2 cellular contexts compared by ENCODE assay signal in the genomic region with DNA sequence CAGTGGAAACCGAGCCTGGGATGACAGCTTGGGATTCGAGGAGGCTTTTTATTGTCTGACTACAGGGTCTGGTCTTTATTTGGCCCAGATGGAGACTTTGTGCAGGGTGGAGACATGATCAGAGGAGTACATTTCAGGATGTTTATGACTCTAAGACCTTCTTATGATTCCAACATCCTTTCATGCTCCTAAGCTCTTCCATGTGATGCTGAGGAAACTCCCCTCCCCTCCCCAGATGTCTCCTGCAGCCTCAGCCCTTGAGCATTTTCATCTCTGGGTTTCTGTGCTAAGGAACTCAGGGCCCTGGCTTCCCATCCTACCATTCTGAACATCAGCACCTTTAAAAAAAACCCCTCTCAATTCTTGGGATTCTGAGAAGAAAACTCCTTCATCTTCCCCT.
TF ChIP-seq lines count a peak whose summit lies in the region.

No MANE protein-coding gene starts in this region.

TF ChIP-seq in IMR-90, 13 proteins besides CTCF, POLR2A, EP300 and RAD21:
- TF ChIP-seq MAZ (IDR thresholded peaks at IDR 0.05; ENCODE audit: borderline replicate concordance, low read depth, low read length), result no peak
- no peak for TF ChIP-seq SMC3 (IDR thresholded peaks at IDR 0.05; ENCODE audit: low read depth, low read length)
- no peak for TF ChIP-seq RCOR1 (IDR thresholded peaks at IDR 0.05; ENCODE audit: insufficient replicate concordance, low read length)
- no peak for TF ChIP-seq CHD1 (IDR thresholded peaks at IDR 0.05; ENCODE audit: low read depth, low read length)
- no peak for TF ChIP-seq NFE2L2 (IDR thresholded peaks at IDR 0.05; ENCODE audit: low read depth, low read length)

TF ChIP-seq in H1, 55 proteins besides CTCF, POLR2A, EP300 and RAD21:
- TF ChIP-seq POLR2AphosphoS5 (IDR thresholded peaks at IDR 0.05; ENCODE audit: low read depth, low read length), result no peak
- TF ChIP-seq HDAC2 (IDR thresholded peaks at IDR 0.05; ENCODE audit: borderline replicate concordance in 1 of 2, low read depth in 2 of 2, low read length in 2 of 2), result no peak
- TF ChIP-seq USF2 (IDR thresholded peaks at IDR 0.05; ENCODE audit: low read length), result no peak
- TF ChIP-seq RNF2 (IDR thresholded peaks at IDR 0.05; ENCODE audit: borderline replicate concordance, low read depth, low read length, missing control alignments, poor library complexity, severe bottlenecking), result no peak
- no peak for TF ChIP-seq RFX5 (IDR thresholded peaks at IDR 0.05; ENCODE audit: borderline replicate concordance, low read depth, low read length)
- TF ChIP-seq, protein P1, sequence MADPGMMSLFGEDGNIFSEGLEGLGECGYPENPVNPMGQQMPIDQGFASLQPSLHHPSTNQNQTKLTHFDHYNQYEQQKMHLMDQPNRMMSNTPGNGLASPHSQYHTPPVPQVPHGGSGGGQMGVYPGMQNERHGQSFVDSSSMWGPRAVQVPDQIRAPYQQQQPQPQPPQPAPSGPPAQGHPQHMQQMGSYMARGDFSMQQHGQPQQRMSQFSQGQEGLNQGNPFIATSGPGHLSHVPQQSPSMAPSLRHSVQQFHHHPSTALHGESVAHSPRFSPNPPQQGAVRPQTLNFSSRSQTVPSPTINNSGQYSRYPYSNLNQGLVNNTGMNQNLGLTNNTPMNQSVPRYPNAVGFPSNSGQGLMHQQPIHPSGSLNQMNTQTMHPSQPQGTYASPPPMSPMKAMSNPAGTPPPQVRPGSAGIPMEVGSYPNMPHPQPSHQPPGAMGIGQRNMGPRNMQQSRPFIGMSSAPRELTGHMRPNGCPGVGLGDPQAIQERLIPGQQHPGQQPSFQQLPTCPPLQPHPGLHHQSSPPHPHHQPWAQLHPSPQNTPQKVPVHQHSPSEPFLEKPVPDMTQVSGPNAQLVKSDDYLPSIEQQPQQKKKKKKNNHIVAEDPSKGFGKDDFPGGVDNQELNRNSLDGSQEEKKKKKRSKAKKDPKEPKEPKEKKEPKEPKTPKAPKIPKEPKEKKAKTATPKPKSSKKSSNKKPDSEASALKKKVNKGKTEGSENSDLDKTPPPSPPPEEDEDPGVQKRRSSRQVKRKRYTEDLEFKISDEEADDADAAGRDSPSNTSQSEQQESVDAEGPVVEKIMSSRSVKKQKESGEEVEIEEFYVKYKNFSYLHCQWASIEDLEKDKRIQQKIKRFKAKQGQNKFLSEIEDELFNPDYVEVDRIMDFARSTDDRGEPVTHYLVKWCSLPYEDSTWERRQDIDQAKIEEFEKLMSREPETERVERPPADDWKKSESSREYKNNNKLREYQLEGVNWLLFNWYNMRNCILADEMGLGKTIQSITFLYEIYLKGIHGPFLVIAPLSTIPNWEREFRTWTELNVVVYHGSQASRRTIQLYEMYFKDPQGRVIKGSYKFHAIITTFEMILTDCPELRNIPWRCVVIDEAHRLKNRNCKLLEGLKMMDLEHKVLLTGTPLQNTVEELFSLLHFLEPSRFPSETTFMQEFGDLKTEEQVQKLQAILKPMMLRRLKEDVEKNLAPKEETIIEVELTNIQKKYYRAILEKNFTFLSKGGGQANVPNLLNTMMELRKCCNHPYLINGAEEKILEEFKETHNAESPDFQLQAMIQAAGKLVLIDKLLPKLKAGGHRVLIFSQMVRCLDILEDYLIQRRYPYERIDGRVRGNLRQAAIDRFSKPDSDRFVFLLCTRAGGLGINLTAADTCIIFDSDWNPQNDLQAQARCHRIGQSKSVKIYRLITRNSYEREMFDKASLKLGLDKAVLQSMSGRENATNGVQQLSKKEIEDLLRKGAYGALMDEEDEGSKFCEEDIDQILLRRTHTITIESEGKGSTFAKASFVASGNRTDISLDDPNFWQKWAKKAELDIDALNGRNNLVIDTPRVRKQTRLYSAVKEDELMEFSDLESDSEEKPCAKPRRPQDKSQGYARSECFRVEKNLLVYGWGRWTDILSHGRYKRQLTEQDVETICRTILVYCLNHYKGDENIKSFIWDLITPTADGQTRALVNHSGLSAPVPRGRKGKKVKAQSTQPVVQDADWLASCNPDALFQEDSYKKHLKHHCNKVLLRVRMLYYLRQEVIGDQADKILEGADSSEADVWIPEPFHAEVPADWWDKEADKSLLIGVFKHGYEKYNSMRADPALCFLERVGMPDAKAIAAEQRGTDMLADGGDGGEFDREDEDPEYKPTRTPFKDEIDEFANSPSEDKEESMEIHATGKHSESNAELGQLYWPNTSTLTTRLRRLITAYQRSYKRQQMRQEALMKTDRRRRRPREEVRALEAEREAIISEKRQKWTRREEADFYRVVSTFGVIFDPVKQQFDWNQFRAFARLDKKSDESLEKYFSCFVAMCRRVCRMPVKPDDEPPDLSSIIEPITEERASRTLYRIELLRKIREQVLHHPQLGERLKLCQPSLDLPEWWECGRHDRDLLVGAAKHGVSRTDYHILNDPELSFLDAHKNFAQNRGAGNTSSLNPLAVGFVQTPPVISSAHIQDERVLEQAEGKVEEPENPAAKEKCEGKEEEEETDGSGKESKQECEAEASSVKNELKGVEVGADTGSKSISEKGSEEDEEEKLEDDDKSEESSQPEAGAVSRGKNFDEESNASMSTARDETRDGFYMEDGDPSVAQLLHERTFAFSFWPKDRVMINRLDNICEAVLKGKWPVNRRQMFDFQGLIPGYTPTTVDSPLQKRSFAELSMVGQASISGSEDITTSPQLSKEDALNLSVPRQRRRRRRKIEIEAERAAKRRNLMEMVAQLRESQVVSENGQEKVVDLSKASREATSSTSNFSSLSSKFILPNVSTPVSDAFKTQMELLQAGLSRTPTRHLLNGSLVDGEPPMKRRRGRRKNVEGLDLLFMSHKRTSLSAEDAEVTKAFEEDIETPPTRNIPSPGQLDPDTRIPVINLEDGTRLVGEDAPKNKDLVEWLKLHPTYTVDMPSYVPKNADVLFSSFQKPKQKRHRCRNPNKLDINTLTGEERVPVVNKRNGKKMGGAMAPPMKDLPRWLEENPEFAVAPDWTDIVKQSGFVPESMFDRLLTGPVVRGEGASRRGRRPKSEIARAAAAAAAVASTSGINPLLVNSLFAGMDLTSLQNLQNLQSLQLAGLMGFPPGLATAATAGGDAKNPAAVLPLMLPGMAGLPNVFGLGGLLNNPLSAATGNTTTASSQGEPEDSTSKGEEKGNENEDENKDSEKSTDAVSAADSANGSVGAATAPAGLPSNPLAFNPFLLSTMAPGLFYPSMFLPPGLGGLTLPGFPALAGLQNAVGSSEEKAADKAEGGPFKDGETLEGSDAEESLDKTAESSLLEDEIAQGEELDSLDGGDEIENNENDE (IDR thresholded peaks at IDR 0.05; ENCODE audit: insufficient replicate concordance, low read length), result no peak
- no peak for TF ChIP-seq SRF (IDR thresholded peaks at IDR 0.05; ENCODE audit: low read depth, low read length)
- TF ChIP-seq ATF2 (IDR thresholded peaks at IDR 0.05; ENCODE audit: low read length), result no peak
- no peak for TF ChIP-seq CBX5 (IDR thresholded peaks at IDR 0.05; ENCODE audit: low read depth, low read length)
- no peak for TF ChIP-seq KDM5A (IDR thresholded peaks at IDR 0.05; ENCODE audit: low read length)
- no peak for TF ChIP-seq CREB1 (IDR thresholded peaks at IDR 0.05)
TF ChIP-seq in H1: peak in this region for 0.
